ENCODE assay signal across 1 cellular context in the genomic region with DNA sequence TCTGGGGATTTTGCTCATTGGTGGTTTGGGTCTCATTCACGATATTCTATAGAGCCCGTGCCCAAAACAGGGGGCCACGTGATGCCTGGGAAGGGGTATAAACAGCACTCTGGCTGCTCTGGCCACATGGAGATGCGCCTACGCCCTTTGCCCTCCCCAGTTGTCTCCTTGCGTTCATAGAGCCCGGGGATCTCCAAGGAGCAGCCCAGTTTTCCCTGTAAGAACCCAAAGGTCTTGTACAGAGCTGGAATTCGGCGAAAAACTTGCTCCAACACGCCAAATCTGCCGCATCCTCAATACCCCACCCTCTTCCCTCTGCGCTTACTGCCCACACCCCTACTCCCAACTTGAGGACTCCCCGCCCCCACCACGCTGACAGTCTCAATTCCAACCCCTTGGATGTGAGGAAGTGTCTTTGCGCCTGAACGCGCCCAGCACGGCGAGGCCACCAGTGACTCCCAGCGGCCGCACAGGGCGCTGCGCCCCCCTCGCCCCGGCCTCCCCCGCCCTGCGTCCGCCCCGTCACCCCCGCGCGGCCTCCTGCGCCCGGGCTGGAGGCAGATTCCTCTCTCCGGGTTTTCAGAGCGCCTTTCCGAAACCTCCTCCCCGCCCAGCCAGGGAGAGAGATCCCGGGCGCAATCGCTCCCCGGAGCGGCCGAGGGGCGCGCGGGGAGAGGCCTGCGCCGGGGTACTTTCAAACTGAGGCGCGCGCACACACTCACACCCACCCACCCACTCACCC.
TF ChIP-seq lines count a peak whose summit lies in the region.

A gene (plus strand): TSS at position 582 of the 742 bp plus-strand sequence. CDS start 558 bp downstream, outside the sequence.

TF ChIP-seq in endothelial cell of umbilical vein, 7 proteins besides CTCF, POLR2A, EP300 and RAD21:
- no peak for TF ChIP-seq MYC (IDR thresholded peaks at IDR 0.05; ENCODE audit: low read depth, low read length)
- no peak for TF ChIP-seq POLR2AphosphoS5 (IDR thresholded peaks at IDR 0.05; ENCODE audit: insufficient read depth, low read depth, low read length)
- no peak for TF ChIP-seq EZH2 (IDR thresholded peaks at IDR 0.05; ENCODE audit: borderline replicate concordance, low read depth, low read length, severe bottlenecking)
- TF ChIP-seq, protein P1, sequence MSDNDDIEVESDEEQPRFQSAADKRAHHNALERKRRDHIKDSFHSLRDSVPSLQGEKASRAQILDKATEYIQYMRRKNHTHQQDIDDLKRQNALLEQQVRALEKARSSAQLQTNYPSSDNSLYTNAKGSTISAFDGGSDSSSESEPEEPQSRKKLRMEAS (IDR thresholded peaks at IDR 0.05; ENCODE audit: insufficient read depth, insufficient read length), result no peak
- no peak for TF ChIP-seq JUN (IDR thresholded peaks at IDR 0.05; ENCODE audit: borderline replicate concordance, insufficient read depth, insufficient read length, low read depth)
- TF ChIP-seq FOS (IDR thresholded peaks at IDR 0.05; ENCODE audit: borderline replicate concordance, insufficient read depth, low read length), result no peak
- no peak for TF ChIP-seq GATA2 (IDR thresholded peaks at IDR 0.05; ENCODE audit: insufficient read depth, insufficient read length, low read depth, low read length)
TF ChIP-seq in endothelial cell of umbilical vein: peak in this region for 0.
